Comparison of ENCODE assay signal across 12 cellular contexts in genomic region chr12:92297405-92297804, GRCh38.
A peak's percentile ranks its signal among the peaks of the same experiment; 100 is the strongest.
DNase-seq lines count a peak whose midpoint lies in the region; ATAC-seq, FAIRE-seq and TF ChIP-seq lines count a peak whose summit lies in the region.
"Had no signal": no experiment of that assay in that cellular context is flagged by ENCODE, and none has a peak within 500 bp of the region (broad histone marks: within the 10 kb centered on the region; RNA-seq: fewer than 3 reads in every experiment).

No MANE protein-coding gene starts in this region.

- 0 out of 4 replicates have a peak, but pooled peaks cover 0 to 4% of the 10 kb centered on the region in 2 experiments for H3K79me1 ChIP-seq in IMR-90 (ENCODE audit: low read depth in 1 of 2, low read length in 2 of 2)

- no peak for TF ChIP-seq POLR2A in IMR-90 (IDR thresholded peaks at IDR 0.05; ENCODE audit: low read depth, low read length)

- no peak for TF ChIP-seq CTCF in CD8-positive, alpha-beta T cell (IDR thresholded peaks at IDR 0.05)
- TF ChIP-seq CTCF in IMR-90 (conservative IDR thresholded peaks at IDR 0.05; ENCODE audit: low read depth, low read length) (no peak), endodermal cell (conservative IDR thresholded peaks at IDR 0.05) (no peak)

- dilution Hi-C loops in IMR-90 (cut with HindIII; ENCODE audit: low sequenced_read_pairs, unreplicated experiment), result no loop called here

- no peak for DNase-seq in CD8-positive, alpha-beta T cell
- DNase-seq in IMR-90, result no peak
- peak; percentile 23 for DNase-seq in endodermal cell
- DNase-seq in frontal cortex (ENCODE audit: low spot score in 2 of 2), result no peak
- DNase-seq in ureter (ENCODE audit: low spot score), result no peak
- DNase-seq in medulla oblongata (ENCODE audit: extremely low spot score), result no peak
- DNase-seq: activated CD4-positive, alpha-beta T cell treated with anti-CD3 and anti-CD28 coated beads for 1 hour; colonic mucosa had no signal

- H3K4me1 ChIP-seq in CD8-positive, alpha-beta T cell (ENCODE audit: insufficient read depth, low read length), result peaks cover 31% of the 10 kb centered on the region
- H3K4me1 ChIP-seq in IMR-90 (ENCODE audit: control insufficient read depth, insufficient read depth, low read length), result peaks cover 14% of the 10 kb centered on the region
- peaks cover 13% of the 10 kb centered on the region for H3K4me1 ChIP-seq in endodermal cell (ENCODE audit: control insufficient read depth, insufficient read depth, low read length)
- H3K4me1 ChIP-seq in skeletal muscle tissue (ENCODE audit: control insufficient read depth in 3 of 3, insufficient read depth in 3 of 3, low read length in 3 of 3), result peaks cover 0 to 4% (median 0%) of the 10 kb centered on the region in 3 donors
- H3K4me1 ChIP-seq: colonic mucosa had no signal

- peak overlapping the region; percentile 92; the same call in 1 of the 2 replicates for H3K18ac ChIP-seq in IMR-90 (ENCODE audit: low read depth, low read length)

- FAIRE-seq in frontal cortex (lab: Jason Lieb, UNC), result no peak

- no peak for ATAC-seq in CD8-positive, alpha-beta T cell
- no peak for ATAC-seq in IMR-90 (ENCODE audit: low read depth)
- ATAC-seq: esophagus mucosa, HCT116 had no signal

- intact Hi-C loops in CD8-positive, alpha-beta T cell (cut with DNase I, micrococcal nuclease), result no loop called here
- intact Hi-C loops in IMR-90 (cut with micrococcal nuclease), result loop anchor here (5.0 to 10.0 kb wide), 2 partner anchors 150 to 267 kb away; partner anchors contain the start of gene BTG1

- in situ Hi-C loops in IMR-90 (cut with MboI; ENCODE audit: low sequenced_read_pairs), result no loop called here

- peak overlapping the region; percentile 77; the same call in 1 of the 2 replicates for H2AK5ac ChIP-seq in IMR-90 (ENCODE audit: low read depth, low read length)

- no peaks in the 10 kb centered on the region for H3K27me3 ChIP-seq in CD8-positive, alpha-beta T cell (ENCODE audit: insufficient read depth, low read length)
- no peaks in the 10 kb centered on the region for H3K27me3 ChIP-seq in IMR-90 (ENCODE audit: control insufficient read depth, insufficient read depth, low read length)
- H3K27me3 ChIP-seq in endodermal cell (ENCODE audit: control insufficient read depth, insufficient read depth, low read length, poor library complexity, severe bottlenecking), result no peaks in the 10 kb centered on the region
- no peaks in the 10 kb centered on the region for H3K27me3 ChIP-seq in skeletal muscle tissue (ENCODE audit: control insufficient read depth in 3 of 3, insufficient read depth in 3 of 3, low read length in 3 of 3)
- H3K27me3 ChIP-seq: colonic mucosa, MG63 had no signal

- TF ChIP-seq RAD21 in IMR-90 (IDR thresholded peaks at IDR 0.05; ENCODE audit: low read length), result no peak

- H2BK120ac ChIP-seq in IMR-90 (ENCODE audit: low read depth, low read length), result peak overlapping the region; percentile 90

- H3K4me1 Mint-ChIP-seq in CD8-positive, alpha-beta T cell (ENCODE audit: low read depth), result peaks cover 15% of the 10 kb centered on the region
- H3K4me1 Mint-ChIP-seq in endodermal cell, result peaks cover 26% of the 10 kb centered on the region

- H3K14ac ChIP-seq in IMR-90 (replicated peaks; ENCODE audit: low read depth, low read length), result peak overlapping the region; percentile 53

- H3K4me3 ChIP-seq in CD8-positive, alpha-beta T cell (ENCODE audit: low read depth, low read length), result no peak overlapping the region
- no peak overlapping the region for H3K4me3 ChIP-seq in IMR-90 (ENCODE audit: insufficient read depth, low read depth, low read length)
- H3K4me3 ChIP-seq in endodermal cell (ENCODE audit: low read length), result no peak overlapping the region
- H3K4me3 ChIP-seq in skeletal muscle tissue (ENCODE audit: low read length in 3 of 3), result no peak overlapping the region
- H3K4me3 ChIP-seq: colonic mucosa, MG63 had no signal

- peaks cover 6% of the 10 kb centered on the region; the same call in 1 of the 2 replicates for H3K9me1 ChIP-seq in IMR-90 (ENCODE audit: insufficient read depth, low read length)

- H3K4ac ChIP-seq in IMR-90 (ENCODE audit: low read depth, low read length), result peak overlapping the region; percentile 80

- no CpG with 5 or more reads among the region's 4 CpGs for WGBS in IMR-90 (ENCODE audit: extremely low coverage in 2 of 2, insufficient read length in 1 of 2), 2 experiments
- WGBS in endodermal cell (ENCODE audit: insufficient coverage in 1 of 2, insufficient read length in 1 of 2), 2 experiments, result 96 to 97% methylated on average over 4 of the region's 4 CpGs

- H4K5ac ChIP-seq in IMR-90 (ENCODE audit: low read depth, low read length), result peak overlapping the region; percentile 83; the same call in 1 of the 2 replicates

- H3K4me3 Mint-ChIP-seq in CD8-positive, alpha-beta T cell, result peak overlapping the region; percentile 29
- H3K4me3 Mint-ChIP-seq in endodermal cell, result no peak overlapping the region

- no TSS peak for BruUV-seq in IMR-90 (replicated peaks; lab: Mats Ljungman, UMichigan)

- no peaks in the 10 kb centered on the region for H3K27me3 Mint-ChIP-seq in CD8-positive, alpha-beta T cell (ENCODE audit: low read depth)
- no peaks in the 10 kb centered on the region for H3K27me3 Mint-ChIP-seq in endodermal cell (ENCODE audit: insufficient read depth)

- H3K9me3 ChIP-seq in CD8-positive, alpha-beta T cell (ENCODE audit: low read length), result no peaks in the 10 kb centered on the region
- H3K9me3 ChIP-seq in IMR-90 (ENCODE audit: control insufficient read depth, insufficient read depth, low read length) (no peaks in the 10 kb centered on the region), endodermal cell (ENCODE audit: control insufficient read depth, low read length) (no peaks in the 10 kb centered on the region), skeletal muscle tissue (ENCODE audit: control insufficient read depth in 3 of 3, low read length in 3 of 3) (no peaks in the 10 kb centered on the region)
- H3K9me3 ChIP-seq: colonic mucosa, MG63 had no signal

- peak overlapping the region; percentile 88 for H2BK20ac ChIP-seq in IMR-90 (ENCODE audit: low read depth, low read length)

- H2BK5ac ChIP-seq in IMR-90 (ENCODE audit: low read depth, low read length, poor library complexity, severe bottlenecking), result peak overlapping the region; percentile 78

- H3K23ac ChIP-seq in IMR-90 (ENCODE audit: low read depth, low read length), result peak overlapping the region; percentile 70

- no peaks in the 10 kb centered on the region for H4K20me1 ChIP-seq in IMR-90 (ENCODE audit: insufficient read depth, low read length)

- H2AK9ac ChIP-seq in IMR-90 (replicated peaks; ENCODE audit: low read depth, low read length, poor library complexity), result peak overlapping the region; percentile 44

- H3K36me3 Mint-ChIP-seq in CD8-positive, alpha-beta T cell, result no peaks in the 10 kb centered on the region
- H3K36me3 Mint-ChIP-seq in endodermal cell (ENCODE audit: low read depth), result no peaks in the 10 kb centered on the region

- H3K9me3 Mint-ChIP-seq in CD8-positive, alpha-beta T cell, result no peaks in the 10 kb centered on the region
- H3K9me3 Mint-ChIP-seq in endodermal cell, result peaks cover 2% of the 10 kb centered on the region

- H3K9ac ChIP-seq in IMR-90 (ENCODE audit: low read depth, low read length) (no peak overlapping the region), endodermal cell (ENCODE audit: extremely low read depth, low read length, poor library complexity, severe bottlenecking) (no peak overlapping the region), skeletal muscle tissue (ENCODE audit: low read depth in 1 of 3, low read length in 3 of 3) (no peak overlapping the region)

- POLR2A ChIA-PET in CD8-positive, alpha-beta T cell (lab: Charles Lee), result interaction anchor here (1.1 kb wide), 2 partner anchors 108 to 152 kb away, joined by 3 read pairs; partner anchors contain the start of gene BTG1
- POLR2A ChIA-PET in IMR-90 (lab: Charles Lee; ENCODE audit: unreplicated experiment), result no interaction called here

- H3K56ac ChIP-seq in IMR-90 (ENCODE audit: extremely low read depth, insufficient read depth, low read length), result peak overlapping the region; percentile 25; the same call in 1 of the 2 replicates

- peak overlapping the region; percentile 86 for H4K91ac ChIP-seq in IMR-90 (ENCODE audit: insufficient read depth, low read depth, low read length)

- H4K8ac ChIP-seq in IMR-90 (ENCODE audit: low read depth in 2 of 2, low read length in 2 of 2), result peak overlapping the region; percentile 41 to 76; a peak in 3 of 4 replicates

- peak overlapping the region; percentile 84 for H3K27ac Mint-ChIP-seq in CD8-positive, alpha-beta T cell
- no peak overlapping the region for H3K27ac Mint-ChIP-seq in endodermal cell

- CTCF ChIA-PET in CD8-positive, alpha-beta T cell (lab: Charles Lee), result interaction anchor here (0.9 to 1.3 kb wide), 2 partner anchors 9 to 154 kb away, joined by 3 read pairs; no protein-coding TSS in a partner anchor
- CTCF ChIA-PET in IMR-90 (lab: Yijun Ruan, JAX), result no interaction called here

- H3K36me3 ChIP-seq in CD8-positive, alpha-beta T cell (ENCODE audit: insufficient read depth, low read length), result no peaks in the 10 kb centered on the region
- H3K36me3 ChIP-seq in IMR-90 (ENCODE audit: control insufficient read depth, insufficient read depth, low read length), result no peaks in the 10 kb centered on the region
- no peaks in the 10 kb centered on the region for H3K36me3 ChIP-seq in endodermal cell (ENCODE audit: control insufficient read depth, insufficient read depth, low read length)
- H3K36me3 ChIP-seq in skeletal muscle tissue (ENCODE audit: control insufficient read depth in 3 of 3, insufficient read depth in 3 of 3, low read length in 3 of 3), result no peaks in the 10 kb centered on the region
- H3K36me3 ChIP-seq: colonic mucosa, MG63 had no signal

- peak overlapping the region; percentile 39; the same call in 2 of the 3 replicates for H2BK15ac ChIP-seq in IMR-90 (ENCODE audit: low read depth, low read length)

- H3K27ac ChIP-seq in CD8-positive, alpha-beta T cell (ENCODE audit: low read depth, low read length), result peak overlapping the region; percentile 13
- H3K27ac ChIP-seq in IMR-90 (ENCODE audit: insufficient read depth, low read length) (no peak overlapping the region), endodermal cell (ENCODE audit: low read depth, low read length) (no peak overlapping the region), skeletal muscle tissue (ENCODE audit: low read depth, low read length) (peak overlapping the region; percentile 31)
- H3K27ac ChIP-seq: colonic mucosa had no signal

- H2AFZ ChIP-seq in IMR-90 (replicated peaks; ENCODE audit: low read length, poor library complexity), result peak overlapping the region; percentile 55

- H3K4me2 ChIP-seq in IMR-90 (ENCODE audit: low read depth, low read length), result no peak overlapping the region

TF ChIP-seq in IMR-90, 13 proteins besides CTCF, POLR2A, EP300 and RAD21 (continues in another document):
- TF ChIP-seq USF2 (IDR thresholded peaks at IDR 0.05; ENCODE audit: low read depth, low read length), result no peak
- TF ChIP-seq MXI1 (IDR thresholded peaks at IDR 0.05; ENCODE audit: borderline replicate concordance, low read depth, low read length), result no peak

Comparison
In these comparisons a context has a peak if more than half of its experiments do, and no peak if none do; other contexts are left out.
1. H3K27ac ChIP-seq: peak in CD8-positive, alpha-beta T cell (single experiment) and skeletal muscle tissue (single experiment); none in IMR-90 (single experiment) and endodermal cell (single experiment).